ENCODE assay signal across 8 cellular contexts in the genomic region with DNA sequence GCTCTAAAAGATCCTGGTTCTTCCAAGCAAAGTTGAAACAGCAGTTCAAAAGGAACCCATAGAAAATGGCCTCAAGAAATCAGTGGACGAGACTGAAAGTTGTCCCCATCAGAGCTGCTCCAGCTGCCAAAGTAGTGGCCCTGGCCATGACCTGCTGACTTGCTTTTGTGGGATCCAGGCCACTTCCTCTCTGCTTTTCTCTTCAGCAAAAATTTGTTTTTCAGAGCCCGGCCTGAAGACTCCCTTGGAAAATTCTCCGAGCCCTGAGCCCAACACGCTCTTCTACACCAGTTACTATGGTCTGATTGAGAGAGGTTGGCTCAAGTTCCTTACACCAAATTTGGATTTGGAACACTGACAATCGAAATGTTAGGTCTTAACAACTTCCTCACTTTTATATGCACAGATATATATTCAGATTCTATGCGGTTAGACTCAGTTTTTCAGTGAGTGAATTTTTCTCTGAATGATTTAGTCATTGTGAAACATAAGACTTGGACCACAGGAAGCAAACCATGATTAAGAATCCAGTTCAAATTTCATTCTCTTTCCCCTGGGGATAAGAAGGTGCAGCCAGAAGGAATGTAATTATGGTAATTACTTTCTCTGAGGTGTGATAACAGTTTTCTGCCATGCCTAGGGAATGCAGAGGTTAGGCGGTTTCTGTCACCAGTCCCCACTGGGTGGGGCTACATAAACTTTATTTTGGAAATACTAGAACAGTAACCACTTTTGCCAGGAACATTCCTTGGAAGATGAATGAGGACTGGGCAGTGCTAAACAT.
DNase-seq lines count a peak whose midpoint lies in the region; ATAC-seq and TF ChIP-seq lines count a peak whose summit lies in the region.

No MANE protein-coding gene starts in this region.

- TF ChIP-seq CTCF in dorsolateral prefrontal cortex (IDR thresholded peaks at IDR 0.05 in 54 of 56, conservative IDR thresholded peaks at IDR 0.05 in 2 of 56; ENCODE audit: low read depth in 1 of 56, partially characterized antibody in 56 of 56): no peak

- H3K27ac ChIP-seq in dorsolateral prefrontal cortex: peak overlapping the region in 30 of 59 donors; percentile 2 to 73 (median 40)

- no peaks in the 10 kb centered on the region for H3K27me3 ChIP-seq in dorsolateral prefrontal cortex

- intact Hi-C loops in dorsolateral prefrontal cortex (cut with DNase I): loop anchor here in 1 of 2 donors (10.0 kb wide), 1 partner anchor 147 kb away; no protein-coding TSS in a partner anchor

- DNase-seq in dorsolateral prefrontal cortex (no peak), renal cortical epithelial cell (ENCODE audit: low read depth) (peak; percentile 85), NCI-H2081 treated with DMSO at 0.1 percent for 48 hours (lab: John Stamatoyannopoulos, UW) (no peak), ecto neural progenitor cell (ENCODE audit: low spot score) (no peak), NCI-H510A (lab: John Stamatoyannopoulos, UW) (no peak), activated T-cell treated with anti-CD3 and anti-CD28 coated beads for 4 hours (no peak)

- no peak overlapping the region for H3K4me3 ChIP-seq in dorsolateral prefrontal cortex

- ATAC-seq in GM19043 (IDR thresholded peaks at IDR 0.05; ENCODE audit: low read depth, unreplicated experiment) (peak; percentile 64), HG03442 (IDR thresholded peaks at IDR 0.05; ENCODE audit: unreplicated experiment) (peak; percentile 66)
